Comparison of ENCODE assay signal across 1 cellular context in genomic region chr20:48849779-48850178, GRCh38.
TF ChIP-seq lines count a peak whose summit lies in the region.

No MANE protein-coding gene starts in this region.

TF ChIP-seq in HepG2, 621 proteins besides CTCF, POLR2A, EP300 and RAD21:
- TF ChIP-seq ZMAT3 (CRISPR knock-in tag; conservative IDR thresholded peaks at IDR 0.05) (no peak), SATB2 (CRISPR knock-in tag; IDR thresholded peaks at IDR 0.05) (no peak), ISX (CRISPR knock-in tag; conservative IDR thresholded peaks at IDR 0.05) (no peak), ZNF768 (CRISPR knock-in tag; IDR thresholded peaks at IDR 0.05) (peak; percentile 70; the same call in 1 of the 2 replicates)
TF ChIP-seq in HepG2: peak in this region for 1.
